ENCODE assay signal across 1 cellular context in genomic region chr6:30617565-30618269, GRCh38.
A peak's percentile ranks its signal among the peaks of the same experiment; 100 is the strongest.
TF ChIP-seq lines count a peak whose summit lies in the region.

Gene MRPS18B, plus strand, starts transcription at chr6:30617840. Its CDS starts 26 bp downstream, at chr6:30617866.

TF ChIP-seq in HepG2, 621 proteins besides CTCF, POLR2A, EP300 and RAD21 (continued from another document and continues in another):
- TF ChIP-seq SAFB2 (CRISPR knock-in tag; IDR thresholded peaks at IDR 0.05; ENCODE audit: borderline replicate concordance, low read depth) (peak; percentile 71; the same call in 1 of the 2 replicates), ZNF781 (CRISPR knock-in tag; IDR thresholded peaks at IDR 0.05; ENCODE audit: borderline replicate concordance, not compliant biosample characterization) (peak; percentile 84), ZSCAN9 (CRISPR knock-in tag; IDR thresholded peaks at IDR 0.05; ENCODE audit: borderline replicate concordance) (no peak), ARNT2 (CRISPR knock-in tag; IDR thresholded peaks at IDR 0.05; ENCODE audit: low read depth) (peak; percentile 36; the same call in 1 of the 2 replicates), ESRRA (CRISPR knock-in tag; IDR thresholded peaks at IDR 0.05; ENCODE audit: low read depth) (peak; percentile 44), DZIP1 (CRISPR knock-in tag; IDR thresholded peaks at IDR 0.05) (no peak), FOXO1 (CRISPR knock-in tag; IDR thresholded peaks at IDR 0.05) (peak; percentile 53; the same call in 1 of the 2 replicates), ZFP41 (CRISPR knock-in tag; IDR thresholded peaks at IDR 0.05; ENCODE audit: borderline replicate concordance) (no peak), ZNF724P (CRISPR knock-in tag; IDR thresholded peaks at IDR 0.05; ENCODE audit: borderline replicate concordance) (peak; percentile 90; the same call in 1 of the 2 replicates), ZNF432 (CRISPR knock-in tag; IDR thresholded peaks at IDR 0.05; ENCODE audit: borderline replicate concordance) (no peak), ZNF670 (CRISPR knock-in tag; IDR thresholded peaks at IDR 0.05; ENCODE audit: borderline replicate concordance) (no peak), CERS6 (CRISPR knock-in tag; IDR thresholded peaks at IDR 0.05) (no peak), PAX8 (CRISPR knock-in tag; IDR thresholded peaks at IDR 0.05; ENCODE audit: borderline replicate concordance) (no peak), SMARCC2 (IDR thresholded peaks at IDR 0.05) (no peak), ZBTB43 (CRISPR knock-in tag; conservative IDR thresholded peaks at IDR 0.05) (no peak), ZMYM4 (CRISPR knock-in tag; IDR thresholded peaks at IDR 0.05) (no peak), PBX2 (CRISPR knock-in tag; IDR thresholded peaks at IDR 0.05) (0 out of 2 replicates have a peak, but pooled peaks have one; percentile 9), ZFP37 (CRISPR knock-in tag; IDR thresholded peaks at IDR 0.05; ENCODE audit: borderline replicate concordance) (peak; percentile 82; the same call in 1 of the 2 replicates), KLF9 (CRISPR knock-in tag; IDR thresholded peaks at IDR 0.05; ENCODE audit: low read depth) (peak; percentile 3; the same call in 1 of the 2 replicates), XBP1 (CRISPR knock-in tag; IDR thresholded peaks at IDR 0.05) (no peak), HDAC1 (CRISPR knock-in tag; IDR thresholded peaks at IDR 0.05) (peak; percentile 87), ZNF329 (CRISPR knock-in tag; IDR thresholded peaks at IDR 0.05; ENCODE audit: low read depth) (no peak), NAIF1 (CRISPR knock-in tag; IDR thresholded peaks at IDR 0.05; ENCODE audit: borderline replicate concordance) (peak; percentile 50; the same call in 1 of the 2 replicates), KLF16 (CRISPR knock-in tag; IDR thresholded peaks at IDR 0.05) (peak in 1 of 2 experiments; percentile 60; a peak in 2 of 4 replicates), ZNF138 (CRISPR knock-in tag; IDR thresholded peaks at IDR 0.05; ENCODE audit: low read depth) (no peak), ZNF567 (CRISPR knock-in tag; IDR thresholded peaks at IDR 0.05; ENCODE audit: borderline replicate concordance) (peak; percentile 99), HNRNPH1 (optimal IDR thresholded peaks at IDR 0.05; ENCODE audit: low read depth, low read length) (no peak), ZNF496 (CRISPR knock-in tag; IDR thresholded peaks at IDR 0.05; ENCODE audit: insufficient replicate concordance) (no peak), PRMT3 (CRISPR knock-in tag; IDR thresholded peaks at IDR 0.05; ENCODE audit: borderline replicate concordance, low read depth) (no peak), ZMYM3 (CRISPR knock-in tag; IDR thresholded peaks at IDR 0.05) (no peak), BCLAF1 (IDR thresholded peaks at IDR 0.05) (no peak), ZNF589 (CRISPR knock-in tag; conservative IDR thresholded peaks at IDR 0.05) (no peak), TBX3 (IDR thresholded peaks at IDR 0.05; ENCODE audit: borderline replicate concordance) (no peak), ZNF430 (CRISPR knock-in tag; IDR thresholded peaks at IDR 0.05) (no peak; the same call in 1 of the 2 replicates), ZNF546 (CRISPR knock-in tag; conservative IDR thresholded peaks at IDR 0.05) (peak; percentile 20; the same call in 1 of the 2 replicates), MED8 (CRISPR knock-in tag; IDR thresholded peaks at IDR 0.05; ENCODE audit: insufficient replicate concordance) (peak; percentile 64), HHEX (CRISPR knock-in tag; IDR thresholded peaks at IDR 0.05) (no peak), LRRFIP1 (CRISPR knock-in tag; conservative IDR thresholded peaks at IDR 0.05) (no peak), ZNF740 (CRISPR knock-in tag; IDR thresholded peaks at IDR 0.05) (peak; percentile 99), TBX2 (CRISPR knock-in tag; IDR thresholded peaks at IDR 0.05; ENCODE audit: borderline replicate concordance) (peak; percentile 78), CREBL2 (CRISPR knock-in tag; IDR thresholded peaks at IDR 0.05; ENCODE audit: borderline replicate concordance) (peak; percentile 100), TBP (CRISPR knock-in tag; IDR thresholded peaks at IDR 0.05) (no peak), FOXP4 (CRISPR knock-in tag; IDR thresholded peaks at IDR 0.05) (no peak), ZZZ3 (CRISPR knock-in tag; IDR thresholded peaks at IDR 0.05; ENCODE audit: borderline replicate concordance) (no peak), SP1 (IDR thresholded peaks at IDR 0.05) (no peak), SP1 (CRISPR knock-in tag; IDR thresholded peaks at IDR 0.05) (no peak), DDIT3 (CRISPR knock-in tag; IDR thresholded peaks at IDR 0.05) (no peak), SMAD3 (CRISPR knock-in tag; IDR thresholded peaks at IDR 0.05) (peak; percentile 34; the same call in 1 of the 2 replicates), ZBTB49 (CRISPR knock-in tag; IDR thresholded peaks at IDR 0.05; ENCODE audit: borderline replicate concordance) (no peak)
